8 cellular contexts compared by ENCODE assay signal in the genomic region with DNA sequence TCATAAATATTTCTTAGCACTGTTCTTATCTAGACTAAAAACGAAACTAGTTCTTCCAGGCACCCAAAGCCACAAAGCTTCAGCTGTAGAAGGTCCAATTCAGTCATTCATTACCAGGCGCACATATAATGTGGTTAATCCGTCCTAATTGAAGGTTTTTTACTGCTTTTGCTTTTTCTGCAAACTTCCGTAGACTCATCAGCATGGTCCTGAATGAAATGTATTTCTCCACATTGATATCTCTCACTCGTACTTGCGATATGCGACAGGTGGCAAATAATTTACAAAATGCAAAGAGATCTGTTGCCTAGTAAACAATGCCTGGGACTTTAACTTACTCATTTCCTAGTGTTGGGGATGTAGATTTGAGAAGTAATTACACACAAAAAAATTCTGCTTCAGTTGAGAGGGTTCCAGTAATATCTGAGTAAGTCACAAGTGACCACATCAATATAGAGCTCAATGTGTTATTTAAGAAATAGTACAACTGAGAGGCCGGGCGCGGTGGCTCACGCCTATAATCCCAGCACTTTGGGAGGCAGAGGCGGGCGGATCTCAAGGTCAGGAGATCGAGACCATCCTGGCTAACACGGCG.
DNase-seq lines count a peak whose midpoint lies in the region; ATAC-seq and TF ChIP-seq lines count a peak whose summit lies in the region.

No MANE protein-coding gene starts in this region.

- H3K4me3 ChIP-seq in GM12865 (ENCODE audit: low read depth, low read length) = peak overlapping the region; percentile 65
- peak overlapping the region; percentile 59 to 72 for H3K4me3 ChIP-seq in duodenal mucosa (ENCODE audit: low read depth in 1 of 2, low read length in 2 of 2)

- DNase-seq in GM12865 (ENCODE audit: low read depth) (peak; percentile 73), NCI-H446 (lab: John Stamatoyannopoulos, UW) (no peak), GF-D8 (lab: John Stamatoyannopoulos, UW) (no peak), hippocampal formation (lab: John Stamatoyannopoulos, UW) (no peak), germinal center (ENCODE audit: low spot score) (no peak)

- no peak for TF ChIP-seq CTCF in GM12865 (IDR thresholded peaks at IDR 0.05; ENCODE audit: insufficient read depth, low read depth, low read length, missing control alignments)

- ATAC-seq in GM21576 (IDR thresholded peaks at IDR 0.05; ENCODE audit: unreplicated experiment) = peak; percentile 48

- no peaks in the 10 kb centered on the region for H3K36me3 ChIP-seq in KOPT-K1 (ENCODE audit: insufficient read depth, low read length)
- H3K36me3 ChIP-seq in duodenal mucosa (ENCODE audit: control insufficient read depth in 1 of 2, insufficient read depth in 2 of 2, low read length in 2 of 2) = no peaks in the 10 kb centered on the region

- H3K27me3 ChIP-seq in duodenal mucosa (ENCODE audit: control insufficient read depth in 1 of 2, insufficient read depth in 2 of 2, low read length in 2 of 2) = no peaks in the 10 kb centered on the region

- H3K27ac ChIP-seq in KOPT-K1 (ENCODE audit: low read depth, low read length, poor library complexity, severe bottlenecking) (peak overlapping the region; percentile 87), duodenal mucosa (ENCODE audit: low read depth, low read length) (no peak overlapping the region)

- H3K9me3 ChIP-seq in KOPT-K1 (ENCODE audit: insufficient read depth, low read length, poor library complexity, severe bottlenecking) (no peaks in the 10 kb centered on the region), duodenal mucosa (ENCODE audit: control insufficient read depth in 1 of 2, low read length in 2 of 2) (no peaks in the 10 kb centered on the region)

- H3K4me1 ChIP-seq in duodenal mucosa (ENCODE audit: control insufficient read depth in 1 of 2, insufficient read depth in 2 of 2, low read length in 2 of 2) = peaks cover 10 to 30% of the 10 kb centered on the region in 2 donors

- peak overlapping the region; percentile 3 to 31 for H3K9ac ChIP-seq in duodenal mucosa (ENCODE audit: low read depth in 1 of 2, low read length in 2 of 2)
